Comparison of ENCODE assay signal across 9 cellular contexts in the genomic region with DNA sequence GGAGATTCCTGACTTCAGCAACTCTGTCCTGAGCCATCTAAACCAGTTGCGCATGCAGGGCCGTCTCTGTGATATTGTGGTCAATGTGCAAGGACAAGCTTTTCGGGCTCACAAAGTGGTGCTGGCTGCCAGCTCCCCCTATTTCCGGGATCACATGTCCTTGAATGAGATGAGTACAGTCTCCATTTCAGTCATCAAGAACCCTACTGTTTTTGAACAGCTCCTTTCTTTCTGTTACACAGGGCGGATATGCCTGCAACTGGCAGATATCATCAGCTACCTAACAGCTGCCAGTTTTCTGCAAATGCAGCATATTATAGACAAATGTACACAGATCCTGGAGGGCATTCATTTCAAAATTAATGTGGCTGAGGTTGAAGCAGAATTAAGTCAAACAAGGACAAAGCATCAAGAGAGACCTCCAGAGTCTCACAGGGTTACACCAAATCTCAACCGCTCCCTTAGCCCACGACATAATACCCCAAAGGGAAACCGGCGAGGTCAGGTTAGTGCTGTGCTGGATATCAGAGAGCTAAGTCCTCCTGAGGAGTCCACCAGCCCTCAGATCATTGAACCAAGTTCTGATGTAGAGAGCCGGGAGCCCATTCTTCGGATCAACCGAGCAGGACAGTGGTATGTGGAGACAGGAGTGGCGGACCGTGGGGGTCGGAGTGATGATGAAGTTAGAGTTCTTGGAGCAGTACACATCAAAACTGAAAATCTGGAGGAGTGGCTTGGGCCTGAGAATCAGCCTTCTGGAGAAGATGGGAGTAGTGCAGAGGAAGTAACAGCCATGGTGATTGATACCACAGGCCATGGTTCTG. TPM values are rescaled to one million over a fixed set of nuclear protein-coding genes. Genes with fewer than 3 reads are reported as not detected.
A peak's percentile ranks its signal among the peaks of the same experiment; 100 is the strongest.
DNase-seq lines count a peak whose midpoint lies in the region; ATAC-seq, FAIRE-seq and TF ChIP-seq lines count a peak whose summit lies in the region.
"Had no signal": no experiment of that assay in that cellular context is flagged by ENCODE, and none has a peak within 500 bp of the region (broad histone marks: within the 10 kb centered on the region; RNA-seq: fewer than 3 reads in every experiment).

No MANE protein-coding gene starts in this region.

- no peaks in the 10 kb centered on the region for H3K9me2 ChIP-seq in PC-3 (replicated peaks; ENCODE audit: low read length)

- H4K20me1 ChIP-seq in HepG2 (ENCODE audit: insufficient read depth, low read length) (peaks cover 14% of the 10 kb centered on the region), PC-3 (ENCODE audit: low read length) (peaks cover 18% of the 10 kb centered on the region)

- H3K9me3 ChIP-seq in liver (ENCODE audit: control insufficient read depth in 4 of 4, low read length in 3 of 4) (no peaks in the 10 kb centered on the region), HepG2 (ENCODE audit: low read length) (no peaks in the 10 kb centered on the region), PC-3 (ENCODE audit: low read length) (no peaks in the 10 kb centered on the region), upper lobe of left lung (no peaks in the 10 kb centered on the region)

- intact Hi-C loops in HepG2 (cut with micrococcal nuclease; ENCODE audit: unreplicated experiment) (no loop called here), PC-3 (cut with micrococcal nuclease) (no loop called here)

- in situ Hi-C loops in HepG2 (cut with HindIII; ENCODE audit: extremely low pct_ligation_motif_present, low pct_unique_long_range_greater_than_20kb): no loop called here

- H3K4me3 ChIP-seq in liver (ENCODE audit: low read depth in 1 of 3, low read length in 3 of 3) (no peak overlapping the region), HepG2 (replicated peaks in 1 of 3; ENCODE audit: insufficient read depth in 1 of 3, low read depth in 2 of 3, low read length in 3 of 3) (no peak overlapping the region), PC-3 (ENCODE audit: low read length) (no peak overlapping the region), upper lobe of left lung (no peak overlapping the region), H7 (ENCODE audit: insufficient read depth, low read depth, low read length) (no peak overlapping the region)

- POLR2A ChIA-PET in HepG2 (lab: Yijun Ruan, JAX): interaction anchor here (3.9 kb wide), 1 partner anchor 47 kb away, joined by 47 read pairs; a partner anchor contains a TSS
- POLR2A ChIA-PET in PC-3 (lab: Charles Lee; ENCODE audit: unreplicated experiment): no interaction called here

- BruUV-seq in HepG2 (replicated peaks; lab: Mats Ljungman, UMichigan): no TSS peak
- BruUV-seq in PC-3 (replicated peaks; lab: Mats Ljungman, UMichigan): no TSS peak

- H3K4me2 ChIP-seq in HepG2 (ENCODE audit: low read depth, low read length): no peak overlapping the region
- H3K4me2 ChIP-seq in PC-3 (ENCODE audit: low read length): 0 out of 2 replicates have a peak overlapping the region, but pooled peaks have one; percentile 97

- H3K27me3 ChIP-seq in liver (ENCODE audit: control insufficient read depth in 4 of 4, insufficient read depth in 4 of 4, low read length in 3 of 4): no peaks in the 10 kb centered on the region
- no peaks in the 10 kb centered on the region; a peak in 1 of 5 replicates for H3K27me3 ChIP-seq in HepG2 (ENCODE audit: control insufficient read depth in 1 of 2, insufficient read depth in 2 of 2, low read length in 2 of 2)
- H3K27me3 ChIP-seq in PC-3 (ENCODE audit: low read length): no peaks in the 10 kb centered on the region
- H3K27me3 ChIP-seq in upper lobe of left lung: no peaks in the 10 kb centered on the region
- H3K27me3 ChIP-seq in H7 (ENCODE audit: control insufficient read depth, insufficient read depth, low read length): no peaks in the 10 kb centered on the region

- TF ChIP-seq CTCF in liver (IDR thresholded peaks at IDR 0.05; ENCODE audit: low read depth, low read length, missing input control): no peak
- no peak for TF ChIP-seq CTCF in HepG2 (CRISPR knock-in tag; IDR thresholded peaks at IDR 0.05)
- TF ChIP-seq CTCF in PC-3 (conservative IDR thresholded peaks at IDR 0.05; ENCODE audit: low read depth, low read length): no peak
- TF ChIP-seq CTCF in upper lobe of left lung (IDR thresholded peaks at IDR 0.05): no peak

- ATAC-seq in HepG2: no peak
- no peak for ATAC-seq in PC-3
- ATAC-seq in upper lobe of left lung (ENCODE audit: low FRiP score in 2 of 2): no peak
- ATAC-seq in GM19324 (IDR thresholded peaks at IDR 0.05; ENCODE audit: low FRiP score, unreplicated experiment): no peak

- CTCF ChIA-PET in HepG2 (lab: Yijun Ruan, JAX; ENCODE audit: low intra/inter-chr PET ratio, low total read pairs) (no interaction called here), PC-3 (lab: Charles Lee) (no interaction called here)

- no peak for TF ChIP-seq EP300 in HepG2 (IDR thresholded peaks at IDR 0.05; ENCODE audit: low read depth in 2 of 2, low read length in 2 of 2)
- no peak for TF ChIP-seq EP300 in HepG2 (CRISPR knock-in tag; IDR thresholded peaks at IDR 0.05; ENCODE audit: borderline replicate concordance)
- TF ChIP-seq EP300 in upper lobe of left lung (IDR thresholded peaks at IDR 0.05): no peak

- H3K36me3 ChIP-seq in liver (ENCODE audit: control insufficient read depth in 4 of 4, insufficient read depth in 3 of 4, low read depth in 1 of 4, low read length in 3 of 4) (peaks cover 4 to 9% (median 7%) of the 10 kb centered on the region in 4 donors), HepG2 (replicated peaks in 1 of 2; ENCODE audit: control insufficient read depth in 1 of 2, insufficient read depth in 2 of 2, low read length in 2 of 2) (peaks cover 0 to 32% of the 10 kb centered on the region in 2 experiments; a peak in 4 of 5 replicates), PC-3 (ENCODE audit: low read depth, low read length) (peaks cover 22% of the 10 kb centered on the region), upper lobe of left lung (peaks cover 0 to 22% (median 4%) of the 10 kb centered on the region in 4 donors), H7 (replicated peaks; ENCODE audit: control insufficient read depth, insufficient read depth, low read length) (peaks cover 19% of the 10 kb centered on the region)

- 81% methylated on average over 15 of the region's 15 CpGs for WGBS in liver
- WGBS in HepG2 (ENCODE audit: low lambda C conversion rate): 97% methylated on average over 14 of the region's 15 CpGs
- 56 to 70% methylated on average over 15 of the region's 15 CpGs for WGBS in upper lobe of left lung, 2 donors

- no peak for FAIRE-seq in HepG2 (lab: Jason Lieb, UNC)

- TF ChIP-seq POLR2A in HepG2 (IDR thresholded peaks at IDR 0.05; ENCODE audit: insufficient read depth in 1 of 2, low read depth in 2 of 2, low read length in 2 of 2) (no peak), upper lobe of left lung (IDR thresholded peaks at IDR 0.05) (peak in 1 of 4 donors; percentile 31)

- peaks cover 9% of the 10 kb centered on the region for H3F3A ChIP-seq in PC-3 (ENCODE audit: low read length, unreplicated experiment)

- H3K4me1 ChIP-seq in liver (ENCODE audit: control insufficient read depth in 4 of 4, insufficient read depth in 4 of 4, low read length in 3 of 4): peaks cover 2 to 22% (median 12%) of the 10 kb centered on the region in 4 donors
- peaks cover 33% of the 10 kb centered on the region for H3K4me1 ChIP-seq in HepG2 (ENCODE audit: insufficient read depth, low read length)
- peaks cover 9% of the 10 kb centered on the region for H3K4me1 ChIP-seq in PC-3 (ENCODE audit: insufficient read depth, low read length)
- H3K4me1 ChIP-seq in upper lobe of left lung: peaks cover 27 to 51% (median 43%) of the 10 kb centered on the region in 4 donors

- no peak overlapping the region for H3K9ac ChIP-seq in liver (ENCODE audit: low read depth in 1 of 2, low read length in 2 of 2)
- no peak overlapping the region for H3K9ac ChIP-seq in HepG2 (ENCODE audit: insufficient read depth, low read depth, low read length)
- H3K9ac ChIP-seq in PC-3 (ENCODE audit: low read length): no peak overlapping the region

- no peak overlapping the region for H2AFZ ChIP-seq in HepG2 (ENCODE audit: low read length)
- no peak overlapping the region for H2AFZ ChIP-seq in PC-3 (ENCODE audit: low read length)

- H3K79me2 ChIP-seq in HepG2 (ENCODE audit: insufficient read depth, low read length): peaks cover 27% of the 10 kb centered on the region
- H3K79me2 ChIP-seq in PC-3 (ENCODE audit: low read length): peaks cover 23% of the 10 kb centered on the region

- TF ChIP-seq RAD21 in liver (IDR thresholded peaks at IDR 0.05) (no peak), HepG2 (CRISPR knock-in tag; IDR thresholded peaks at IDR 0.05) (no peak)

- no peak for DNase-seq in HepG2 (ENCODE audit: low spot score)
- no peak for DNase-seq in PC-3
- peak; percentile 78 for DNase-seq in globus pallidus (ENCODE audit: low spot score)
- peak in 1 of 2 donors; percentile 72 for DNase-seq in upper lobe of left lung
- DNase-seq in NCI-H187 treated with DMSO at 0.1 percent for 48 hours (lab: John Stamatoyannopoulos, UW): no peak
- no peak for DNase-seq in H7
- DNase-seq: activated CD8-positive, alpha-beta memory T cell treated with anti-CD3 and anti-CD28 coated beads, Interleukin-2, amount 50 U/mL, for 48 hours had no signal

- H3K27ac ChIP-seq in liver (ENCODE audit: low read depth in 1 of 2, low read length in 2 of 2) (no peak overlapping the region), HepG2 (ENCODE audit: extremely low read length, insufficient read depth, low read length) (no peak overlapping the region), PC-3 (ENCODE audit: low read length) (no peak overlapping the region), upper lobe of left lung (peak overlapping the region; percentile 14 to 99 (median 98))

RNA-seq across cellular contexts. Expression of a gene that starts 2.3 kb away (rescaled TPM):
- 1 to 10 TPM; 5.7 to 6.1 TPM for total RNA-seq in liver
- under 1 TPM; 0.67 to 0.84 TPM for polyA plus RNA-seq in liver
- total RNA-seq in HepG2 (2016; rRNA removed; fragmentation: Illumina TruSeq; extraction: Trizol): 7.7 and 10.7 TPM in 2 replicates
- 0.61 and 0.97 TPM in 2 replicates for total RNA-seq in HepG2 (2016; cell fraction: cytosol; rRNA removed; fragmentation: Illumina TruSeq; extraction: Trizol; ENCODE audit: low read depth)
- 7.5 and 9.9 TPM in 2 replicates for total RNA-seq in HepG2 (2016; cell fraction: insoluble cytoplasmic fraction; rRNA removed; fragmentation: Illumina TruSeq; extraction: Trizol)
- total RNA-seq in HepG2 (2016; cell fraction: membrane; rRNA removed; fragmentation: Illumina TruSeq; extraction: Trizol): 3.4 and 3.6 TPM in 2 replicates
- total RNA-seq in HepG2 (2016; cell fraction: nucleus; rRNA removed; fragmentation: Illumina TruSeq; extraction: Trizol): 12.5 and 13.1 TPM in 2 replicates
- 1.9 and 2.6 TPM in 2 replicates for polyA plus RNA-seq in HepG2 (2011; rRNA removed)
- 0.75 and 0.81 TPM in 2 replicates for polyA plus RNA-seq in HepG2 (2011; cell fraction: cytosol; rRNA removed)
- polyA plus RNA-seq in HepG2 (2011; cell fraction: nucleus; rRNA removed): 3.3 and 4.0 TPM in 2 replicates
- polyA plus RNA-seq in HepG2 (2012): 1.6 and 1.9 TPM in 2 replicates
- 0.12 and 0.14 TPM in 2 replicates for polyA plus RNA-seq in HepG2 (2016; cell fraction: cytosol; fragmentation: Illumina TruSeq; extraction: Trizol; ENCODE audit: low read depth)
- 1.4 and 1.9 TPM in 2 replicates for polyA plus RNA-seq in HepG2 (2016; cell fraction: insoluble cytoplasmic fraction; fragmentation: Illumina TruSeq; extraction: Trizol; ENCODE audit: low read depth)
- 0.26 and 0.34 TPM in 2 replicates for polyA plus RNA-seq in HepG2 (2016; cell fraction: membrane; fragmentation: Illumina TruSeq; extraction: Trizol; ENCODE audit: low read depth)
- 5.4 and 5.5 TPM in 2 replicates for polyA plus RNA-seq in HepG2 (2016; cell fraction: nucleus; fragmentation: Illumina TruSeq; extraction: Trizol; ENCODE audit: insufficient read depth, low read depth)
- 11.7 and 14.4 TPM in 2 replicates for polyA minus RNA-seq in HepG2 (2011; rRNA and poly(A)+ RNA removed; ENCODE audit: low replicate concordance)
- polyA minus RNA-seq in HepG2 (2011; cell fraction: cytosol; rRNA and poly(A)+ RNA removed): 4.0 and 4.2 TPM in 2 replicates
- 20.0 and 21.6 TPM in 2 replicates for polyA minus RNA-seq in HepG2 (2011; cell fraction: nucleus; rRNA and poly(A)+ RNA removed)
- 0.58 and 1.5 TPM in 2 replicates for total RNA-seq in PC-3 (2014; rRNA removed)
- 10 to 100 TPM in 4 of 6 donors, 1 to 10 TPM in 2; 5.3 to 17.8 (median 12.0) TPM for total RNA-seq in upper lobe of left lung
- total RNA-seq in H7 (2014; rRNA removed; shearing (Covaris generic)): 6.1 and 10.2 TPM in 2 replicates

RNA-seq across cellular contexts. Expression of a gene that starts 2.7 kb away (rescaled TPM):
- total RNA-seq in liver: 10 to 100 TPM; 60.2 to 84.8 TPM
- polyA plus RNA-seq in liver: 10 to 100 TPM; 28.6 to 56.8 TPM
- 184 and 352 TPM in 2 replicates for total RNA-seq in HepG2 (2016; rRNA removed; fragmentation: Illumina TruSeq; extraction: Trizol)
- total RNA-seq in HepG2 (2016; cell fraction: cytosol; rRNA removed; fragmentation: Illumina TruSeq; extraction: Trizol; ENCODE audit: low read depth): 468 and 530 TPM in 2 replicates
- total RNA-seq in HepG2 (2016; cell fraction: insoluble cytoplasmic fraction; rRNA removed; fragmentation: Illumina TruSeq; extraction: Trizol): 176 and 342 TPM in 2 replicates
- 493 and 530 TPM in 2 replicates for total RNA-seq in HepG2 (2016; cell fraction: membrane; rRNA removed; fragmentation: Illumina TruSeq; extraction: Trizol)
- total RNA-seq in HepG2 (2016; cell fraction: nucleus; rRNA removed; fragmentation: Illumina TruSeq; extraction: Trizol): 518 and 556 TPM in 2 replicates
- 687 and 738 TPM in 2 replicates for polyA plus RNA-seq in HepG2 (2011; rRNA removed)
- polyA plus RNA-seq in HepG2 (2011; cell fraction: cytosol; rRNA removed): 564 and 847 TPM in 2 replicates
- 400 and 532 TPM in 2 replicates for polyA plus RNA-seq in HepG2 (2011; cell fraction: nucleus; rRNA removed)
- polyA plus RNA-seq in HepG2 (2012): 512 and 724 TPM in 2 replicates
- 421 and 462 TPM in 2 replicates for polyA plus RNA-seq in HepG2 (2016; cell fraction: cytosol; fragmentation: Illumina TruSeq; extraction: Trizol; ENCODE audit: low read depth)
- 132 and 134 TPM in 2 replicates for polyA plus RNA-seq in HepG2 (2016; cell fraction: insoluble cytoplasmic fraction; fragmentation: Illumina TruSeq; extraction: Trizol; ENCODE audit: low read depth)
- polyA plus RNA-seq in HepG2 (2016; cell fraction: membrane; fragmentation: Illumina TruSeq; extraction: Trizol; ENCODE audit: low read depth): 376 and 391 TPM in 2 replicates
- 612 and 634 TPM in 2 replicates for polyA plus RNA-seq in HepG2 (2016; cell fraction: nucleus; fragmentation: Illumina TruSeq; extraction: Trizol; ENCODE audit: insufficient read depth, low read depth)
- 146 and 679 TPM in 2 replicates for polyA minus RNA-seq in HepG2 (2011; rRNA and poly(A)+ RNA removed; ENCODE audit: low replicate concordance)
- polyA minus RNA-seq in HepG2 (2011; cell fraction: cytosol; rRNA and poly(A)+ RNA removed): 112 and 117 TPM in 2 replicates
- polyA minus RNA-seq in HepG2 (2011; cell fraction: nucleus; rRNA and poly(A)+ RNA removed): 1,094 and 1,103 TPM in 2 replicates
- total RNA-seq in PC-3 (2014; rRNA removed): 99.2 and 112 TPM in 2 replicates
- 100 to 1,000 TPM; 169 to 367 (median 271) TPM for total RNA-seq in upper lobe of left lung
- total RNA-seq in H7 (2014; rRNA removed; shearing (Covaris generic)): 937 and 1,209 TPM in 2 replicates

RNA-seq across cellular contexts. Expression of a gene that starts 45.8 kb away (rescaled TPM):
- total RNA-seq in liver (10 to 100 TPM in 1 of 2 donors, 1 to 10 TPM in 1; 1.5 to 19.1 TPM), HepG2 (2016; rRNA removed; fragmentation: Illumina TruSeq; extraction: Trizol) (14.2 and 17.9 TPM in 2 replicates), PC-3 (2014; rRNA removed) (92.8 and 108 TPM in 2 replicates), upper lobe of left lung (1 to 10 TPM; 1.8 to 8.4 (median 4.4) TPM)
- polyA plus RNA-seq in liver (under 1 TPM; 0.61 to 0.87 TPM), HepG2 (2011; rRNA removed) (2.4 and 4.4 TPM in 2 replicates)
- total RNA-seq in HepG2 (2016; cell fraction: cytosol; rRNA removed; fragmentation: Illumina TruSeq; extraction: Trizol; ENCODE audit: low read depth): 3.6 and 3.8 TPM in 2 replicates
- 16.3 and 18.9 TPM in 2 replicates for total RNA-seq in HepG2 (2016; cell fraction: insoluble cytoplasmic fraction; rRNA removed; fragmentation: Illumina TruSeq; extraction: Trizol)
- total RNA-seq in HepG2 (2016; cell fraction: membrane; rRNA removed; fragmentation: Illumina TruSeq; extraction: Trizol): 10.5 and 11.6 TPM in 2 replicates
- total RNA-seq in HepG2 (2016; cell fraction: nucleus; rRNA removed; fragmentation: Illumina TruSeq; extraction: Trizol): 10.3 and 16.2 TPM in 2 replicates
- polyA plus RNA-seq in HepG2 (2011; cell fraction: cytosol; rRNA removed): 1.9 and 2.1 TPM in 2 replicates
- polyA plus RNA-seq in HepG2 (2011; cell fraction: nucleus; rRNA removed): 1.3 and 1.7 TPM in 2 replicates
- 2.7 and 3.3 TPM in 2 replicates for polyA plus RNA-seq in HepG2 (2012)
- 1.3 and 1.6 TPM in 2 replicates for polyA plus RNA-seq in HepG2 (2016; cell fraction: cytosol; fragmentation: Illumina TruSeq; extraction: Trizol; ENCODE audit: low read depth)
- polyA plus RNA-seq in HepG2 (2016; cell fraction: insoluble cytoplasmic fraction; fragmentation: Illumina TruSeq; extraction: Trizol; ENCODE audit: low read depth): 10.4 and 11.4 TPM in 2 replicates
- 4.1 and 4.4 TPM in 2 replicates for polyA plus RNA-seq in HepG2 (2016; cell fraction: membrane; fragmentation: Illumina TruSeq; extraction: Trizol; ENCODE audit: low read depth)
- polyA plus RNA-seq in HepG2 (2016; cell fraction: nucleus; fragmentation: Illumina TruSeq; extraction: Trizol; ENCODE audit: insufficient read depth, low read depth): 9.8 and 11.4 TPM in 2 replicates
- polyA minus RNA-seq in HepG2 (2011; rRNA and poly(A)+ RNA removed; ENCODE audit: low replicate concordance): 8.2 and 23.6 TPM in 2 replicates
- polyA minus RNA-seq in HepG2 (2011; cell fraction: cytosol; rRNA and poly(A)+ RNA removed): 6.1 and 6.2 TPM in 2 replicates
- polyA minus RNA-seq in HepG2 (2011; cell fraction: nucleus; rRNA and poly(A)+ RNA removed): 10.8 and 17.0 TPM in 2 replicates
- total RNA-seq in H7 (2014; rRNA removed; shearing (Covaris generic)): 32.8 and 33.1 TPM in 2 replicates

RNA-seq across cellular contexts. Expression of a gene that starts 46.0 kb away (rescaled TPM):
- 10 to 100 TPM in 1 of 2 donors, 1 to 10 TPM in 1; 9.7 to 13.0 TPM for total RNA-seq in liver
- polyA plus RNA-seq in liver: 10 to 100 TPM in 1 of 2 donors, 1 to 10 TPM in 1; 5.0 to 10.5 TPM
- total RNA-seq in HepG2 (2016; rRNA removed; fragmentation: Illumina TruSeq; extraction: Trizol): 27.7 and 45.4 TPM in 2 replicates
- 4.1 and 4.2 TPM in 2 replicates for total RNA-seq in HepG2 (2016; cell fraction: cytosol; rRNA removed; fragmentation: Illumina TruSeq; extraction: Trizol; ENCODE audit: low read depth)
- total RNA-seq in HepG2 (2016; cell fraction: insoluble cytoplasmic fraction; rRNA removed; fragmentation: Illumina TruSeq; extraction: Trizol): 28.4 and 45.5 TPM in 2 replicates
- total RNA-seq in HepG2 (2016; cell fraction: membrane; rRNA removed; fragmentation: Illumina TruSeq; extraction: Trizol): 7.9 and 9.7 TPM in 2 replicates
- total RNA-seq in HepG2 (2016; cell fraction: nucleus; rRNA removed; fragmentation: Illumina TruSeq; extraction: Trizol): 21.0 and 21.8 TPM in 2 replicates
- 14.3 and 17.6 TPM in 2 replicates for polyA plus RNA-seq in HepG2 (2011; rRNA removed)
- polyA plus RNA-seq in HepG2 (2011; cell fraction: cytosol; rRNA removed): 10.0 and 12.6 TPM in 2 replicates
- polyA plus RNA-seq in HepG2 (2011; cell fraction: nucleus; rRNA removed): 11.5 and 12.4 TPM in 2 replicates
- 8.7 and 15.5 TPM in 2 replicates for polyA plus RNA-seq in HepG2 (2012)
- 1.4 TPM in 2 replicates for polyA plus RNA-seq in HepG2 (2016; cell fraction: cytosol; fragmentation: Illumina TruSeq; extraction: Trizol; ENCODE audit: low read depth)
- 43.8 and 44.7 TPM in 2 replicates for polyA plus RNA-seq in HepG2 (2016; cell fraction: insoluble cytoplasmic fraction; fragmentation: Illumina TruSeq; extraction: Trizol; ENCODE audit: low read depth)
- polyA plus RNA-seq in HepG2 (2016; cell fraction: membrane; fragmentation: Illumina TruSeq; extraction: Trizol; ENCODE audit: low read depth): 3.6 and 4.6 TPM in 2 replicates
- polyA plus RNA-seq in HepG2 (2016; cell fraction: nucleus; fragmentation: Illumina TruSeq; extraction: Trizol; ENCODE audit: insufficient read depth, low read depth): 20.8 and 21.4 TPM in 2 replicates
- 23.7 and 62.2 TPM in 2 replicates for polyA minus RNA-seq in HepG2 (2011; rRNA and poly(A)+ RNA removed; ENCODE audit: low replicate concordance)
- 16.4 and 18.7 TPM in 2 replicates for polyA minus RNA-seq in HepG2 (2011; cell fraction: cytosol; rRNA and poly(A)+ RNA removed)
- polyA minus RNA-seq in HepG2 (2011; cell fraction: nucleus; rRNA and poly(A)+ RNA removed): 25.4 and 29.5 TPM in 2 replicates
- 71.8 and 77.3 TPM in 2 replicates for total RNA-seq in PC-3 (2014; rRNA removed)
- 10 to 100 TPM in 5 of 6 donors, 1 to 10 TPM in 1; 7.3 to 19.1 (median 12.5) TPM for total RNA-seq in upper lobe of left lung
- 48.0 and 54.7 TPM in 2 replicates for total RNA-seq in H7 (2014; rRNA removed; shearing (Covaris generic))

RNA-seq across cellular contexts. Expression of a gene that starts 46.7 kb away (rescaled TPM):
- total RNA-seq in liver: 1,000 to 10,000 TPM in 1 of 2 donors, 100 to 1,000 TPM in 1; 742 to 2,309 TPM
- 1,000 to 10,000 TPM; 2,515 to 2,589 TPM for polyA plus RNA-seq in liver
- total RNA-seq in HepG2 (2016; rRNA removed; fragmentation: Illumina TruSeq; extraction: Trizol): 107 and 205 TPM in 2 replicates
- 28.3 and 30.3 TPM in 2 replicates for total RNA-seq in HepG2 (2016; cell fraction: cytosol; rRNA removed; fragmentation: Illumina TruSeq; extraction: Trizol; ENCODE audit: low read depth)
- total RNA-seq in HepG2 (2016; cell fraction: insoluble cytoplasmic fraction; rRNA removed; fragmentation: Illumina TruSeq; extraction: Trizol): 108 and 201 TPM in 2 replicates
- total RNA-seq in HepG2 (2016; cell fraction: membrane; rRNA removed; fragmentation: Illumina TruSeq; extraction: Trizol): 48.9 and 54.3 TPM in 2 replicates
- 132 and 161 TPM in 2 replicates for total RNA-seq in HepG2 (2016; cell fraction: nucleus; rRNA removed; fragmentation: Illumina TruSeq; extraction: Trizol)
- polyA plus RNA-seq in HepG2 (2011; rRNA removed): 142 and 156 TPM in 2 replicates
- 97.8 and 129 TPM in 2 replicates for polyA plus RNA-seq in HepG2 (2011; cell fraction: cytosol; rRNA removed)
- polyA plus RNA-seq in HepG2 (2011; cell fraction: nucleus; rRNA removed): 61.6 and 79.0 TPM in 2 replicates
- polyA plus RNA-seq in HepG2 (2012): 101 and 161 TPM in 2 replicates
- polyA plus RNA-seq in HepG2 (2016; cell fraction: cytosol; fragmentation: Illumina TruSeq; extraction: Trizol; ENCODE audit: low read depth): 35.4 and 37.9 TPM in 2 replicates
- polyA plus RNA-seq in HepG2 (2016; cell fraction: insoluble cytoplasmic fraction; fragmentation: Illumina TruSeq; extraction: Trizol; ENCODE audit: low read depth): 101 and 108 TPM in 2 replicates
- polyA plus RNA-seq in HepG2 (2016; cell fraction: membrane; fragmentation: Illumina TruSeq; extraction: Trizol; ENCODE audit: low read depth): 43.2 and 51.7 TPM in 2 replicates
- 186 and 191 TPM in 2 replicates for polyA plus RNA-seq in HepG2 (2016; cell fraction: nucleus; fragmentation: Illumina TruSeq; extraction: Trizol; ENCODE audit: insufficient read depth, low read depth)
- polyA minus RNA-seq in HepG2 (2011; rRNA and poly(A)+ RNA removed; ENCODE audit: low replicate concordance): 66.3 TPM in 1 of 2 replicates, not detected in the other
- 34.2 and 44.7 TPM in 2 replicates for polyA minus RNA-seq in HepG2 (2011; cell fraction: cytosol; rRNA and poly(A)+ RNA removed)
- 32.8 and 42.0 TPM in 2 replicates for polyA minus RNA-seq in HepG2 (2011; cell fraction: nucleus; rRNA and poly(A)+ RNA removed)
- total RNA-seq in PC-3 (2014; rRNA removed): not detected in 2 replicates
- total RNA-seq in upper lobe of left lung: 1 to 10 TPM in 1 of 6 donors, under 1 TPM in 1, not detected in 4; 0.26 to 1.5 TPM
- total RNA-seq in H7 (2014; rRNA removed; shearing (Covaris generic)): 1.7 TPM in 1 of 2 replicates, not detected in the other

Comparison
In these comparisons a context has a peak if more than half of its experiments do, and no peak if none do; other contexts are left out.
1. H3K27ac ChIP-seq: peak in upper lobe of left lung (4 of 4); none in liver (0 of 2), HepG2 (single experiment) and PC-3 (single experiment).